In the genomic region with DNA sequence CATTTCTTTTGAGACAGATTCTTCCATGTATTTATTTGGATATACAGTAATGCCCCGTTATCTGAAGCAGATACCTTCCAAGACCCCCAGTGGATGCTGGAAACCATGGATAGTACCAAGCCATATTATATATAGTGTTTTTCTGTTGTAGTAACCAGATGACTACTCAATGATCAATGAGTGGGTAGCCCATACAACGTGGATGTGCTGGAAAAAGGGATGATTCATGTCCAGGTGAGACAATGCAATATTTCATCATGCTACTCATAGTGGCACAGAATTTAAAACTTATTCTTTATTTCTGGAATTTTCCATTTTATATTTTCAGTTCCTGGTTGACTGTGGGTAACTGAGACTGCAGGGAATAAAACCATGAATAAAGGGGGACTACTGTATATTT, we compare ENCODE assay signal across 17 cellular contexts.
"Had no signal": no experiment of that assay in that cellular context is flagged by ENCODE, and none has a peak within 500 bp of the region (broad histone marks: within the 10 kb centered on the region; RNA-seq: fewer than 3 reads in every experiment).

No MANE protein-coding gene starts in this region.

- DNase-seq: activated CD4-positive, CD25-positive, alpha-beta regulatory T cell; activated CD8-positive, alpha-beta memory T cell treated with anti-CD3 and anti-CD28 coated beads, Interleukin-2, amount 50 U/mL, for 4 hours; activated CD8-positive, alpha-beta T cell treated with anti-CD3 and anti-CD28 coated beads for 36 hours; activated gamma-delta T cell treated with Interleukin-2 at 50 U/mL for 16 hours; activated naive CD4-positive, alpha-beta T cell treated with anti-CD3 and anti-CD28 coated beads, Interleukin-2, amount 10 ng/mL, durations not matched to agents 7 days and 5 days; activated naive CD8-positive, alpha-beta T cell treated with anti-CD3 and anti-CD28 coated beads for 36 hours; activated T-cell treated with anti-CD3 and anti-CD28 coated beads, Interleukin-2, amount 50 U/mL, for 72 hours; anterior cingulate cortex; central memory CD4-positive, alpha-beta T cell; NCI-H1105 treated with DMSO at 0.1 percent for 48 hours; NCI-H1436 treated with DMSO at 0.1 percent for 48 hours; NCI-H187; NCI-H2081; NCI-H524; T-helper 1 cell had no signal

- H3K4me3 ChIP-seq: SK-N-MC had no signal

- H3K27ac ChIP-seq: SK-N-MC, VCaP had no signal
